ENCODE assay signal across 8 cellular contexts in genomic region chr4:1856920-1857699, GRCh38. TPM values are rescaled to one million over a fixed set of nuclear protein-coding genes. Genes with fewer than 3 reads are reported as not detected.
DNase-seq lines count a peak whose midpoint lies in the region; ATAC-seq and TF ChIP-seq lines count a peak whose summit lies in the region.

No MANE protein-coding gene starts in this region.

- peak in 1 of 2 experiments; percentile 39 for DNase-seq in HAP-1 (ENCODE audit: low spot score in 2 of 2)
- DNase-seq in astrocyte of the cerebellum (ENCODE audit: low read depth) = no peak
- DNase-seq in smooth muscle cell (lab: John Stamatoyannopoulos, UW; ENCODE audit: unreplicated experiment) = no peak
- no peak for DNase-seq in GM20000 (ENCODE audit: low spot score)

- peaks cover 20% of the 10 kb centered on the region for H3K4me1 ChIP-seq in ACC112 (ENCODE audit: control insufficient read depth, insufficient read depth, low read length, unreplicated experiment)
- H3K4me1 ChIP-seq in HAP-1 = peaks cover 3% of the 10 kb centered on the region; the same call in 1 of the 2 replicates
- peaks cover 5% of the 10 kb centered on the region; the same call in 1 of the 2 replicates for H3K4me1 ChIP-seq in iPS-20b (ENCODE audit: insufficient read depth, low read length)
- H3K4me1 ChIP-seq in smooth muscle cell (ENCODE audit: low read depth) = peaks cover 8% of the 10 kb centered on the region

- H3K79me2 ChIP-seq in ACC112 (ENCODE audit: control insufficient read depth, insufficient read depth, low read length, unreplicated experiment) (peaks cover 58% of the 10 kb centered on the region), smooth muscle cell (ENCODE audit: low read depth) (peaks cover 34% of the 10 kb centered on the region)

- peak overlapping the region; percentile 91 for H3K4me2 ChIP-seq in smooth muscle cell

- H3K9me3 ChIP-seq in HAP-1 (no peaks in the 10 kb centered on the region), iPS-20b (ENCODE audit: insufficient read depth, low read depth, low read length) (no peaks in the 10 kb centered on the region), smooth muscle cell (replicated peaks; ENCODE audit: low read depth) (no peaks in the 10 kb centered on the region)

- ATAC-seq in HG02763 (IDR thresholded peaks at IDR 0.05; ENCODE audit: unreplicated experiment) = no peak
- no peak for ATAC-seq in HG03354 (IDR thresholded peaks at IDR 0.05; ENCODE audit: poor library complexity, severe bottlenecking, unreplicated experiment)

- in situ Hi-C loops in HAP-1 (cut with MboI; ENCODE audit: low sequenced_read_pairs) = no loop called here
- in situ Hi-C loops in astrocyte of the cerebellum (cut with HindIII; ENCODE audit: low sequenced_read_pairs) = loop anchor here (5.0 kb wide), 1 partner anchor 45 kb away; no protein-coding TSS in a partner anchor

- TF ChIP-seq CTCF in astrocyte of the cerebellum (IDR thresholded peaks at IDR 0.05; ENCODE audit: low read depth, low read length, missing control alignments) = no peak
- no peak for TF ChIP-seq CTCF in smooth muscle cell (IDR thresholded peaks at IDR 0.05; ENCODE audit: borderline replicate concordance, insufficient read depth, poor library complexity, severe bottlenecking)
- TF ChIP-seq CTCF in GM20000 (IDR thresholded peaks at IDR 0.05; ENCODE audit: extremely low read depth, missing control alignments) = no peak

- peak overlapping the region; percentile 19 for H2AFZ ChIP-seq in ACC112 (ENCODE audit: low read length, unreplicated experiment)
- H2AFZ ChIP-seq in smooth muscle cell (ENCODE audit: low read depth) = peak overlapping the region; percentile 97

- H3K9ac ChIP-seq in iPS-20b (ENCODE audit: low read depth, low read length) (peak overlapping the region; percentile 59; the same call in 1 of the 2 replicates), smooth muscle cell (ENCODE audit: low read depth) (peak overlapping the region; percentile 43)

- H3K36me3 ChIP-seq in ACC112 (ENCODE audit: insufficient read depth, low read length) (no peaks in the 10 kb centered on the region), HAP-1 (replicated peaks) (peaks cover 11% of the 10 kb centered on the region), iPS-20b (ENCODE audit: insufficient read depth, low read depth, low read length) (peaks cover 9% of the 10 kb centered on the region; the same call in 1 of the 2 replicates), smooth muscle cell (ENCODE audit: low read depth) (no peaks in the 10 kb centered on the region)

- H3F3A ChIP-seq in smooth muscle cell (ENCODE audit: low read depth) = no peaks in the 10 kb centered on the region

- H3K4me3 ChIP-seq in ACC112 (ENCODE audit: low read depth, low read length) (peak overlapping the region; percentile 82), HAP-1 (peak overlapping the region; percentile 76), astrocyte of the cerebellum (ENCODE audit: low read depth, low read length) (peak overlapping the region; percentile 82), iPS-20b (ENCODE audit: low read length) (peak overlapping the region; percentile 89), smooth muscle cell (peak overlapping the region; percentile 84)

- peaks cover 13% of the 10 kb centered on the region for H4K20me1 ChIP-seq in smooth muscle cell (ENCODE audit: low read depth)

- peak overlapping the region; percentile 55 for H3K27ac ChIP-seq in ACC112 (ENCODE audit: low read depth, low read length)
- H3K27ac ChIP-seq in iPS-20b (ENCODE audit: low read length) = no peak overlapping the region
- no peak overlapping the region for H3K27ac ChIP-seq in smooth muscle cell (ENCODE audit: low read depth)

- H3K27me3 ChIP-seq in ACC112 (ENCODE audit: insufficient read depth, low read length) = no peaks in the 10 kb centered on the region
- H3K27me3 ChIP-seq in HAP-1 (ENCODE audit: low read depth) = no peaks in the 10 kb centered on the region
- H3K27me3 ChIP-seq in iPS-20b (ENCODE audit: insufficient read depth, low read length) = peaks cover 66% of the 10 kb centered on the region
- H3K27me3 ChIP-seq in smooth muscle cell (ENCODE audit: low read depth) = no peaks in the 10 kb centered on the region

- 28% methylated on average over 32 of the region's 33 CpGs for WGBS in smooth muscle cell (ENCODE audit: low lambda C conversion rate)

RNA-seq across cellular contexts. Expression of gene LETM1, which starts 1.2 kb away (rescaled TPM):
- 17.1 and 17.4 TPM in 2 replicates for total RNA-seq in smooth muscle cell
- 15.3 and 16.2 TPM in 2 replicates for polyA plus RNA-seq in smooth muscle cell

RNA-seq across cellular contexts. Expression of gene NSD2, which starts 14.1 kb away (rescaled TPM):
- total RNA-seq in smooth muscle cell = 15.0 and 15.9 TPM in 2 replicates
- polyA plus RNA-seq in smooth muscle cell = 13.0 and 19.9 TPM in 2 replicates
